ENCODE assay signal across 14 cellular contexts in genomic region chr6:142929751-142930358, GRCh38. TPM values are rescaled to one million over a fixed set of nuclear protein-coding genes. Genes with fewer than 3 reads are reported as not detected.
DNase-seq lines count a peak whose midpoint lies in the region; ATAC-seq and TF ChIP-seq lines count a peak whose summit lies in the region.
"Had no signal": no experiment of that assay in that cellular context is flagged by ENCODE, and none has a peak within 500 bp of the region (broad histone marks: within the 10 kb centered on the region; RNA-seq: fewer than 3 reads in every experiment).

No MANE protein-coding gene starts in this region.

- peak overlapping the region; percentile 97 for H3K27ac Mint-ChIP-seq in activated naive CD4-positive, alpha-beta T cell treated with anti-CD3 and anti-CD28 coated beads for 36 hours
- H3K27ac Mint-ChIP-seq in T-cell = peak overlapping the region; percentile 95 to 98
- peak overlapping the region; percentile 10 to 70 for H3K27ac Mint-ChIP-seq in stimulated activated naive CD8-positive, alpha-beta T cell treated with anti-CD3 and anti-CD28 coated beads, Interleukin-15, amount 100 ng/mL, for 72 hours

- peaks cover 9% of the 10 kb centered on the region for H3K36me3 Mint-ChIP-seq in activated naive CD4-positive, alpha-beta T cell treated with anti-CD3 and anti-CD28 coated beads for 36 hours (ENCODE audit: low read depth)
- no peaks in the 10 kb centered on the region for H3K36me3 Mint-ChIP-seq in T-cell

- ATAC-seq in T-cell (replicated peaks in 1 of 4) (no peak), GM18870 (IDR thresholded peaks at IDR 0.05; ENCODE audit: unreplicated experiment) (no peak)
- no peak for ATAC-seq in stimulated activated naive CD8-positive, alpha-beta T cell treated with anti-CD3 and anti-CD28 coated beads, Interleukin-15, amount 100 ng/mL, for 72 hours

- intact Hi-C loops in activated naive CD4-positive, alpha-beta T cell treated with anti-CD3 and anti-CD28 coated beads for 36 hours (cut with micrococcal nuclease) = loop anchor here (1.0 kb wide), 4 partner anchors 9 to 45 kb away; no protein-coding TSS in a partner anchor

- TF ChIP-seq CTCF in epithelial cell of esophagus (IDR thresholded peaks at IDR 0.05; ENCODE audit: insufficient read depth, low read depth, low read length, missing control alignments) = no peak

- CTCF ChIA-PET in activated naive CD4-positive, alpha-beta T cell treated with anti-CD3 and anti-CD28 coated beads for 36 hours (lab: Charles Lee) = interaction anchor here (0.6 to 2.4 kb wide), 5 partner anchors 13 to 127 kb away, joined by 3 to 7 read pairs (median 5); no protein-coding TSS in a partner anchor
- CTCF ChIA-PET in T-cell (lab: Charles Lee) = interaction anchor here (0.6 to 2.9 kb wide), 6 partner anchors 12 to 184 kb away, joined by 3 to 20 read pairs (median 6); no protein-coding TSS in a partner anchor

- H3K27me3 Mint-ChIP-seq in activated naive CD4-positive, alpha-beta T cell treated with anti-CD3 and anti-CD28 coated beads for 36 hours (ENCODE audit: low read depth) = no peaks in the 10 kb centered on the region
- H3K27me3 Mint-ChIP-seq in T-cell = no peaks in the 10 kb centered on the region
- no peaks in the 10 kb centered on the region for H3K27me3 Mint-ChIP-seq in stimulated activated naive CD8-positive, alpha-beta T cell treated with anti-CD3 and anti-CD28 coated beads, Interleukin-15, amount 100 ng/mL, for 72 hours

- POLR2A ChIA-PET in T-cell (lab: Charles Lee) = interaction anchor here (0.5 to 2.0 kb wide), 9 partner anchors 9 to 296 kb away, joined by 3 to 8 read pairs (median 4); no protein-coding TSS in a partner anchor

- no peaks in the 10 kb centered on the region for H3K9me3 Mint-ChIP-seq in activated naive CD4-positive, alpha-beta T cell treated with anti-CD3 and anti-CD28 coated beads for 36 hours
- H3K9me3 Mint-ChIP-seq in T-cell = no peaks in the 10 kb centered on the region
- H3K9me3 Mint-ChIP-seq in stimulated activated naive CD8-positive, alpha-beta T cell treated with anti-CD3 and anti-CD28 coated beads, Interleukin-15, amount 100 ng/mL, for 72 hours = no peaks in the 10 kb centered on the region

- H3K4me3 Mint-ChIP-seq in activated naive CD4-positive, alpha-beta T cell treated with anti-CD3 and anti-CD28 coated beads for 36 hours = peak overlapping the region; percentile 86
- H3K4me3 Mint-ChIP-seq in T-cell = peak overlapping the region; percentile 88 to 96 (median 91)
- H3K4me3 Mint-ChIP-seq in stimulated activated naive CD8-positive, alpha-beta T cell treated with anti-CD3 and anti-CD28 coated beads, Interleukin-15, amount 100 ng/mL, for 72 hours = peak overlapping the region; percentile 84 to 99

- DNase-seq in activated naive CD4-positive, alpha-beta T cell treated with anti-CD3 and anti-CD28 coated beads for 36 hours = no peak
- no peak for DNase-seq in activated naive CD4-positive, alpha-beta T cell treated with anti-CD3 and anti-CD28 coated beads, Interleukin-2, amount 50 U/mL, for 16 hours
- no peak for DNase-seq in T-cell
- DNase-seq in epithelial cell of esophagus (ENCODE audit: low read depth) = peak; percentile 37
- DNase-seq in stimulated activated naive CD8-positive, alpha-beta T cell treated with anti-CD3 and anti-CD28 coated beads, Interleukin-15, amount 100 ng/mL, for 72 hours = no peak
- no peak for DNase-seq in GOT3 (lab: John Stamatoyannopoulos, UW)
- no peak for DNase-seq in T1000 (lab: John Stamatoyannopoulos, UW)
- DNase-seq: activated CD4-positive, alpha-beta T cell treated with anti-CD3 and anti-CD28 coated beads, Interleukin-2, amount 50 U/mL, for 1 hour; AML-193; NCI-H1417 treated with DMSO at 0.1 percent for 48 hours; NCI-H69; SHP77 treated with DMSO at 0.1 percent for 48 hours; trophoblast cell had no signal

- H3K4me3 ChIP-seq in epithelial cell of esophagus (ENCODE audit: low read length) = no peak overlapping the region

- peaks cover 72% of the 10 kb centered on the region for H3K4me1 Mint-ChIP-seq in activated naive CD4-positive, alpha-beta T cell treated with anti-CD3 and anti-CD28 coated beads for 36 hours (ENCODE audit: low read depth)
- H3K4me1 Mint-ChIP-seq in T-cell = peaks cover 74 to 85% (median 82%) of the 10 kb centered on the region in 3 donors
- peaks cover 66% of the 10 kb centered on the region for H3K4me1 Mint-ChIP-seq in stimulated activated naive CD8-positive, alpha-beta T cell treated with anti-CD3 and anti-CD28 coated beads, Interleukin-15, amount 100 ng/mL, for 72 hours

RNA-seq across cellular contexts. Expression of gene HIVEP2, which starts 15.1 kb away (rescaled TPM):
- 10 to 100 TPM; 22.0 to 24.1 TPM for total RNA-seq in activated naive CD4-positive, alpha-beta T cell treated with anti-CD3 and anti-CD28 coated beads for 36 hours
- 10 to 100 TPM; 71.4 to 81.4 (median 75.2) TPM for total RNA-seq in T-cell

Comparison
In these comparisons a context has a peak if more than half of its experiments do, and no peak if none do; other contexts are left out.
1. H3K27ac Mint-ChIP-seq: peak in every context shown above with its lines; median percentile 97 in activated naive CD4-positive, alpha-beta T cell treated with anti-CD3 and anti-CD28 coated beads for 36 hours; 96 in T-cell; 40 in stimulated activated naive CD8-positive, alpha-beta T cell treated with anti-CD3 and anti-CD28 coated beads, Interleukin-15, amount 100 ng/mL, for 72 hours.